Comparison of ENCODE assay signal across 9 cellular contexts in genomic region chr9:100700689-100701318, GRCh38.
DNase-seq lines count a peak whose midpoint lies in the region; ATAC-seq and TF ChIP-seq lines count a peak whose summit lies in the region.
"Had no signal": no experiment of that assay in that cellular context is flagged by ENCODE, and none has a peak within 500 bp of the region (broad histone marks: within the 10 kb centered on the region; RNA-seq: fewer than 3 reads in every experiment).

No MANE protein-coding gene starts in this region.

- TF ChIP-seq POLR2A in gastrocnemius medialis (IDR thresholded peaks at IDR 0.05): no peak

- H3K36me3 Mint-ChIP-seq in endothelial cell (ENCODE audit: low read depth, unreplicated experiment): no peaks in the 10 kb centered on the region

- in situ Hi-C loops in HAP-1 (cut with MboI; ENCODE audit: low sequenced_read_pairs): no loop called here
- in situ Hi-C loops in gastrocnemius medialis (cut with MboI; ENCODE audit: low sequenced_read_pairs in 4 of 4): loop anchor here in 3 of 4 donors (25.0 kb wide), 1 partner anchor 611 kb away; no protein-coding TSS in a partner anchor

- no peak overlapping the region for H3K27ac Mint-ChIP-seq in endothelial cell (ENCODE audit: unreplicated experiment)
- H3K27ac Mint-ChIP-seq: stimulated activated naive CD8-positive, alpha-beta T cell treated with anti-CD3 and anti-CD28 coated beads, Interleukin-15, amount 100 ng/mL, for 72 hours had no signal

- intact Hi-C loops in gastrocnemius medialis (cut with DNase I; ENCODE audit: low total_unique reads): loop anchor here (5.0 kb wide), 1 partner anchor 611 kb away; no protein-coding TSS in a partner anchor

- peaks cover 2% of the 10 kb centered on the region for H3K4me1 Mint-ChIP-seq in endothelial cell (ENCODE audit: unreplicated experiment)
- H3K4me1 Mint-ChIP-seq: stimulated activated naive CD8-positive, alpha-beta T cell treated with anti-CD3 and anti-CD28 coated beads, Interleukin-15, amount 100 ng/mL, for 72 hours had no signal

- H3K27ac ChIP-seq in gastrocnemius medialis: no peak overlapping the region

- DNase-seq in D341Med (ENCODE audit: low spot score) (peak; percentile 55), HAP-1 (ENCODE audit: low spot score in 2 of 2) (peak; percentile 34 to 58), NCI-H69 (lab: John Stamatoyannopoulos, UW) (peak; percentile 66), endothelial cell (ENCODE audit: low spot score) (peak; percentile 39), gastrocnemius medialis (no peak)

- H3K9me3 Mint-ChIP-seq in endothelial cell (ENCODE audit: unreplicated experiment): no peaks in the 10 kb centered on the region

- H3K27me3 ChIP-seq in HAP-1 (ENCODE audit: low read depth): no peaks in the 10 kb centered on the region
- no peaks in the 10 kb centered on the region for H3K27me3 ChIP-seq in gastrocnemius medialis

- H3K4me3 ChIP-seq in HAP-1 (no peak overlapping the region), gastrocnemius medialis (no peak overlapping the region)

- ATAC-seq in gastrocnemius medialis: no peak
- no peak for ATAC-seq in GM21717 (IDR thresholded peaks at IDR 0.05; ENCODE audit: unreplicated experiment)
- ATAC-seq in GM19324 (IDR thresholded peaks at IDR 0.05; ENCODE audit: low FRiP score, unreplicated experiment): no peak
- ATAC-seq in GM18907 (IDR thresholded peaks at IDR 0.05; ENCODE audit: unreplicated experiment): no peak
- ATAC-seq: stimulated activated naive CD8-positive, alpha-beta T cell treated with anti-CD3 and anti-CD28 coated beads, Interleukin-15, amount 100 ng/mL, for 72 hours had no signal

- H3K4me3 Mint-ChIP-seq in endothelial cell (ENCODE audit: unreplicated experiment): no peak overlapping the region
- H3K4me3 Mint-ChIP-seq: stimulated activated naive CD8-positive, alpha-beta T cell treated with anti-CD3 and anti-CD28 coated beads, Interleukin-15, amount 100 ng/mL, for 72 hours had no signal

- H3K4me1 ChIP-seq in HAP-1: no peaks in the 10 kb centered on the region
- no peaks in the 10 kb centered on the region for H3K4me1 ChIP-seq in gastrocnemius medialis

- H3K36me3 ChIP-seq in HAP-1 (replicated peaks) (no peaks in the 10 kb centered on the region), gastrocnemius medialis (no peaks in the 10 kb centered on the region)

- H3K9me3 ChIP-seq in HAP-1: no peaks in the 10 kb centered on the region
- H3K9me3 ChIP-seq in gastrocnemius medialis: no peaks in the 10 kb centered on the region

- H3K27me3 Mint-ChIP-seq in endothelial cell (ENCODE audit: unreplicated experiment): no peaks in the 10 kb centered on the region

- TF ChIP-seq CTCF in endothelial cell (IDR thresholded peaks at IDR 0.05; ENCODE audit: unreplicated experiment) (peak; percentile 74), gastrocnemius medialis (IDR thresholded peaks at IDR 0.05 in 4 of 5, conservative IDR thresholded peaks at IDR 0.05 in 1 of 5) (peak in 3 of 5 experiments; percentile 12 to 19 (median 17))

Comparison
In these comparisons a context has a peak if more than half of its experiments do, and no peak if none do; other contexts are left out.
1. DNase-seq: peak in D341Med (single experiment), HAP-1 (2 of 2), NCI-H69 (single experiment) and endothelial cell (single experiment); none in gastrocnemius medialis (0 of 2).